Comparison of ENCODE assay signal across 12 cellular contexts in genomic region chr11:96203567-96204365, GRCh38.
A peak's percentile ranks its signal among the peaks of the same experiment; 100 is the strongest.
DNase-seq lines count a peak whose midpoint lies in the region; ATAC-seq and TF ChIP-seq lines count a peak whose summit lies in the region.
"Had no signal": no experiment of that assay in that cellular context is flagged by ENCODE, and none has a peak within 500 bp of the region (broad histone marks: within the 10 kb centered on the region; RNA-seq: fewer than 3 reads in every experiment).

No MANE protein-coding gene starts in this region.

- H3K4me3 Mint-ChIP-seq in activated CD8-positive, alpha-beta memory T cell treated with anti-CD3 and anti-CD28 coated beads, Interleukin-2, amount 10 ng/mL, durations not matched to agents 7 days and 5 days = peak overlapping the region; percentile 52
- no peak overlapping the region for H3K4me3 Mint-ChIP-seq in WTC11
- peak overlapping the region; percentile 45 to 63 for H3K4me3 Mint-ChIP-seq in effector memory CD8-positive, alpha-beta T cell

- no peak for TF ChIP-seq POLR2A in spleen (IDR thresholded peaks at IDR 0.05)

- H3K9me3 Mint-ChIP-seq in activated CD8-positive, alpha-beta memory T cell treated with anti-CD3 and anti-CD28 coated beads, Interleukin-2, amount 10 ng/mL, durations not matched to agents 7 days and 5 days (ENCODE audit: low read depth) = no peaks in the 10 kb centered on the region
- H3K9me3 Mint-ChIP-seq in WTC11 = peaks cover 4% of the 10 kb centered on the region; the same call in 1 of the 2 replicates
- H3K9me3 Mint-ChIP-seq in effector memory CD8-positive, alpha-beta T cell = no peaks in the 10 kb centered on the region

- no peaks in the 10 kb centered on the region for H3K9me3 ChIP-seq in spleen
- no peaks in the 10 kb centered on the region for H3K9me3 ChIP-seq in upper lobe of right lung
- H3K9me3 ChIP-seq: lower lobe of right lung, ovary had no signal

- no peaks in the 10 kb centered on the region for H3K27me3 ChIP-seq in spleen (replicated peaks in 1 of 7)
- no peaks in the 10 kb centered on the region for H3K27me3 ChIP-seq in upper lobe of right lung
- H3K27me3 ChIP-seq: ovary had no signal

- peaks cover 69% of the 10 kb centered on the region for H3K4me1 Mint-ChIP-seq in activated CD8-positive, alpha-beta memory T cell treated with anti-CD3 and anti-CD28 coated beads, Interleukin-2, amount 10 ng/mL, durations not matched to agents 7 days and 5 days
- H3K4me1 Mint-ChIP-seq in WTC11 = peaks cover 67% of the 10 kb centered on the region
- H3K4me1 Mint-ChIP-seq in effector memory CD8-positive, alpha-beta T cell (ENCODE audit: low read depth in 2 of 2) = peaks cover 49 to 76% of the 10 kb centered on the region in 2 donors

- H3K36me3 ChIP-seq in spleen (no peaks in the 10 kb centered on the region), upper lobe of right lung (no peaks in the 10 kb centered on the region)
- H3K36me3 ChIP-seq: lower lobe of right lung, ovary had no signal

- WGBS in spleen, 5 donors = 93 to 97% (median 96%) methylated on average over 7 of the region's 7 CpGs

- no peak for TF ChIP-seq CTCF in WTC11 (IDR thresholded peaks at IDR 0.05)
- TF ChIP-seq CTCF in spleen (IDR thresholded peaks at IDR 0.05 in 8 of 11, conservative IDR thresholded peaks at IDR 0.05 in 3 of 11) = no peak
- no peak for TF ChIP-seq CTCF in upper lobe of right lung (IDR thresholded peaks at IDR 0.05)

- no peak for DNase-seq in activated CD8-positive, alpha-beta memory T cell treated with anti-CD3 and anti-CD28 coated beads, Interleukin-2, amount 10 ng/mL, durations not matched to agents 7 days and 5 days
- DNase-seq in activated CD8-positive, alpha-beta memory T cell treated with anti-CD3 and anti-CD28 coated beads for 24 hours = no peak
- DNase-seq in WTC11 (ENCODE audit: low spot score) (no peak), spleen (no peak), NOMO-1 treated with DMSO at 0.1 percent for 48 hours (lab: John Stamatoyannopoulos, UW; ENCODE audit: unreplicated experiment) (no peak), NCI-H2029 treated with DMSO at 0.1 percent for 48 hours (lab: John Stamatoyannopoulos, UW) (no peak), upper lobe of right lung (no peak)
- no peak for DNase-seq in effector memory CD8-positive, alpha-beta T cell
- DNase-seq: anterior cingulate cortex, lower lobe of right lung, ovary had no signal

- H3K4me3 ChIP-seq in spleen (no peak overlapping the region), upper lobe of right lung (no peak overlapping the region)
- H3K4me3 ChIP-seq: lower lobe of right lung, ovary had no signal

- peaks cover 34 to 85% (median 69%) of the 10 kb centered on the region in 6 donors for H3K4me1 ChIP-seq in spleen
- peaks cover 33% of the 10 kb centered on the region for H3K4me1 ChIP-seq in upper lobe of right lung

- H3K27ac ChIP-seq in spleen (peak overlapping the region in 7 of 8 donors; percentile 26 to 93 (median 81)), upper lobe of right lung (no peak overlapping the region)
- H3K27ac ChIP-seq: lower lobe of right lung, ovary had no signal

- POLR2A ChIA-PET in WTC11 (lab: Charles Lee) = no interaction called here

- H3K36me3 Mint-ChIP-seq in activated CD8-positive, alpha-beta memory T cell treated with anti-CD3 and anti-CD28 coated beads, Interleukin-2, amount 10 ng/mL, durations not matched to agents 7 days and 5 days = peaks cover 14% of the 10 kb centered on the region
- H3K36me3 Mint-ChIP-seq in WTC11 = peaks cover 4% of the 10 kb centered on the region; the same call in 1 of the 2 replicates
- peaks cover 10% of the 10 kb centered on the region for H3K36me3 Mint-ChIP-seq in effector memory CD8-positive, alpha-beta T cell (ENCODE audit: insufficient read depth)

- no peak for ATAC-seq in activated CD8-positive, alpha-beta memory T cell treated with anti-CD3 and anti-CD28 coated beads, Interleukin-2, amount 10 ng/mL, durations not matched to agents 7 days and 5 days
- ATAC-seq in WTC11 = peak; percentile 38
- no peak for ATAC-seq in effector memory CD8-positive, alpha-beta T cell (replicated peaks)
- ATAC-seq in upper lobe of right lung = no peak
- ATAC-seq: lower lobe of right lung, Panc1 had no signal

- CTCF ChIA-PET in activated CD8-positive, alpha-beta memory T cell treated with anti-CD3 and anti-CD28 coated beads, Interleukin-2, amount 10 ng/mL, durations not matched to agents 7 days and 5 days (lab: Charles Lee) = interaction anchor here (2.3 kb wide), 1 partner anchor 139 kb away, joined by 25 read pairs; the partner anchor contains the start of gene MAML2
- CTCF ChIA-PET in WTC11 (lab: Charles Lee) = no interaction called here

- intact Hi-C loops in spleen (cut with DNase I; ENCODE audit: low total_unique reads) = no loop called here
- intact Hi-C loops in upper lobe of right lung (cut with DNase I) = no loop called here

- H3K27ac Mint-ChIP-seq in activated CD8-positive, alpha-beta memory T cell treated with anti-CD3 and anti-CD28 coated beads, Interleukin-2, amount 10 ng/mL, durations not matched to agents 7 days and 5 days = peak overlapping the region; percentile 94
- peak overlapping the region; percentile 55; the same call in 1 of the 2 replicates for H3K27ac Mint-ChIP-seq in WTC11
- peak overlapping the region; percentile 91 to 97 for H3K27ac Mint-ChIP-seq in effector memory CD8-positive, alpha-beta T cell

- H3K27me3 Mint-ChIP-seq in activated CD8-positive, alpha-beta memory T cell treated with anti-CD3 and anti-CD28 coated beads, Interleukin-2, amount 10 ng/mL, durations not matched to agents 7 days and 5 days = no peaks in the 10 kb centered on the region
- no peaks in the 10 kb centered on the region for H3K27me3 Mint-ChIP-seq in WTC11 (ENCODE audit: low read depth)
- H3K27me3 Mint-ChIP-seq in effector memory CD8-positive, alpha-beta T cell = no peaks in the 10 kb centered on the region

TF ChIP-seq in WTC11, 78 proteins besides CTCF, POLR2A, EP300 and RAD21 (continues in another document):
- TF ChIP-seq JAZF1 (CRISPR knock-in tag; IDR thresholded peaks at IDR 0.05) = no peak
- no peak for TF ChIP-seq CBFB (CRISPR knock-in tag; IDR thresholded peaks at IDR 0.05; ENCODE audit: low read depth)
- TF ChIP-seq, protein P1, sequence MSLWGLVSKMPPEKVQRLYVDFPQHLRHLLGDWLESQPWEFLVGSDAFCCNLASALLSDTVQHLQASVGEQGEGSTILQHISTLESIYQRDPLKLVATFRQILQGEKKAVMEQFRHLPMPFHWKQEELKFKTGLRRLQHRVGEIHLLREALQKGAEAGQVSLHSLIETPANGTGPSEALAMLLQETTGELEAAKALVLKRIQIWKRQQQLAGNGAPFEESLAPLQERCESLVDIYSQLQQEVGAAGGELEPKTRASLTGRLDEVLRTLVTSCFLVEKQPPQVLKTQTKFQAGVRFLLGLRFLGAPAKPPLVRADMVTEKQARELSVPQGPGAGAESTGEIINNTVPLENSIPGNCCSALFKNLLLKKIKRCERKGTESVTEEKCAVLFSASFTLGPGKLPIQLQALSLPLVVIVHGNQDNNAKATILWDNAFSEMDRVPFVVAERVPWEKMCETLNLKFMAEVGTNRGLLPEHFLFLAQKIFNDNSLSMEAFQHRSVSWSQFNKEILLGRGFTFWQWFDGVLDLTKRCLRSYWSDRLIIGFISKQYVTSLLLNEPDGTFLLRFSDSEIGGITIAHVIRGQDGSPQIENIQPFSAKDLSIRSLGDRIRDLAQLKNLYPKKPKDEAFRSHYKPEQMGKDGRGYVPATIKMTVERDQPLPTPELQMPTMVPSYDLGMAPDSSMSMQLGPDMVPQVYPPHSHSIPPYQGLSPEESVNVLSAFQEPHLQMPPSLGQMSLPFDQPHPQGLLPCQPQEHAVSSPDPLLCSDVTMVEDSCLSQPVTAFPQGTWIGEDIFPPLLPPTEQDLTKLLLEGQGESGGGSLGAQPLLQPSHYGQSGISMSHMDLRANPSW (CRISPR knock-in tag; conservative IDR thresholded peaks at IDR 0.05; ENCODE audit: low read depth) = no peak
- no peak for TF ChIP-seq TP53 (CRISPR knock-in tag; IDR thresholded peaks at IDR 0.05)
- no peak for TF ChIP-seq CDX4 (CRISPR knock-in tag; IDR thresholded peaks at IDR 0.05; ENCODE audit: borderline replicate concordance)
- no peak for TF ChIP-seq KAT7 (CRISPR knock-in tag; IDR thresholded peaks at IDR 0.05; ENCODE audit: borderline replicate concordance)
- TF ChIP-seq SMAD4 (CRISPR knock-in tag; IDR thresholded peaks at IDR 0.05) = no peak
- TF ChIP-seq ZNF138 (CRISPR knock-in tag; conservative IDR thresholded peaks at IDR 0.05) = no peak
- TF ChIP-seq, protein P2, sequence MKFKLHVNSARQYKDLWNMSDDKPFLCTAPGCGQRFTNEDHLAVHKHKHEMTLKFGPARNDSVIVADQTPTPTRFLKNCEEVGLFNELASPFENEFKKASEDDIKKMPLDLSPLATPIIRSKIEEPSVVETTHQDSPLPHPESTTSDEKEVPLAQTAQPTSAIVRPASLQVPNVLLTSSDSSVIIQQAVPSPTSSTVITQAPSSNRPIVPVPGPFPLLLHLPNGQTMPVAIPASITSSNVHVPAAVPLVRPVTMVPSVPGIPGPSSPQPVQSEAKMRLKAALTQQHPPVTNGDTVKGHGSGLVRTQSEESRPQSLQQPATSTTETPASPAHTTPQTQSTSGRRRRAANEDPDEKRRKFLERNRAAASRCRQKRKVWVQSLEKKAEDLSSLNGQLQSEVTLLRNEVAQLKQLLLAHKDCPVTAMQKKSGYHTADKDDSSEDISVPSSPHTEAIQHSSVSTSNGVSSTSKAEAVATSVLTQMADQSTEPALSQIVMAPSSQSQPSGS (CRISPR knock-in tag; IDR thresholded peaks at IDR 0.05; ENCODE audit: borderline replicate concordance, low read depth) = no peak
- TF ChIP-seq ATF6 (CRISPR knock-in tag; IDR thresholded peaks at IDR 0.05) = no peak
- no peak for TF ChIP-seq ZNF671 (CRISPR knock-in tag; IDR thresholded peaks at IDR 0.05)
